Comparison of ENCODE assay signal across 8 cellular contexts in genomic region chr13:20118268-20119140, GRCh38. TPM values are rescaled to one million over a fixed set of nuclear protein-coding genes. Genes with fewer than 3 reads are reported as not detected.
DNase-seq lines count a peak whose midpoint lies in the region; ATAC-seq and TF ChIP-seq lines count a peak whose summit lies in the region.

No MANE protein-coding gene starts in this region.

- H3K4me1 ChIP-seq in A673 (ENCODE audit: insufficient read depth, low read length, poor library complexity, severe bottlenecking) = peaks cover 9% of the 10 kb centered on the region
- peaks cover 3% of the 10 kb centered on the region for H3K4me1 ChIP-seq in neuron (ENCODE audit: insufficient read depth, low read length)

- CTCF ChIA-PET in A673 (lab: Charles Lee) = no interaction called here

- H3K36me3 ChIP-seq in A673 (ENCODE audit: insufficient read depth, low read length, poor library complexity, severe bottlenecking) (no peaks in the 10 kb centered on the region), KOPT-K1 (ENCODE audit: insufficient read depth, low read length) (no peaks in the 10 kb centered on the region), neuron (ENCODE audit: insufficient read depth, low read length) (no peaks in the 10 kb centered on the region)

- no TSS peak for BruUV-seq in A673 (replicated peaks; lab: Mats Ljungman, UMichigan)

- H3K4me3 ChIP-seq in A673 (ENCODE audit: low read depth, low read length, poor library complexity, severe bottlenecking) (peak overlapping the region; percentile 50), fibroblast of the aortic adventitia (ENCODE audit: low read depth, low read length) (peak overlapping the region; percentile 56), neuron (ENCODE audit: low read length) (peak overlapping the region; percentile 25)

- H3K4me1 Mint-ChIP-seq in activated T-helper 1 cell treated with anti-CD3 and anti-CD28 coated beads, Interleukin-12 subunit alpha, Interleukin-12 subunit beta, Interleukin-2, Interleukin-4 antibody, amounts not matched to agents 30 ng/mL and 10 ng/mL and 1 ng/mL, durations not matched to agents 14 hours and 24 hours and 36 hours (ENCODE audit: low read depth) = peaks cover 19% of the 10 kb centered on the region

- no peak overlapping the region for H3K27ac Mint-ChIP-seq in activated T-helper 1 cell treated with anti-CD3 and anti-CD28 coated beads, Interleukin-12 subunit alpha, Interleukin-12 subunit beta, Interleukin-2, Interleukin-4 antibody, amounts not matched to agents 30 ng/mL and 10 ng/mL and 1 ng/mL, durations not matched to agents 14 hours and 24 hours and 36 hours

- POLR2A ChIA-PET in A673 (lab: Charles Lee; ENCODE audit: low non-redundant PET) = no interaction called here

- H3K4me3 Mint-ChIP-seq in activated T-helper 1 cell treated with anti-CD3 and anti-CD28 coated beads, Interleukin-12 subunit alpha, Interleukin-12 subunit beta, Interleukin-2, Interleukin-4 antibody, amounts not matched to agents 30 ng/mL and 10 ng/mL and 1 ng/mL, durations not matched to agents 14 hours and 24 hours and 36 hours = peak overlapping the region; percentile 74

- DNase-seq in A673 (ENCODE audit: low spot score) = peak; percentile 45
- no peak for DNase-seq in activated T-helper 1 cell treated with anti-CD3 and anti-CD28 coated beads, Interleukin-12 subunit alpha, Interleukin-12 subunit beta, Interleukin-2, Interleukin-4 antibody, amounts not matched to agents 30 ng/mL and 10 ng/mL and 1 ng/mL, durations not matched to agents 14 hours and 24 hours and 36 hours (ENCODE audit: low spot score)
- peak; percentile 39 for DNase-seq in fibroblast of the aortic adventitia (ENCODE audit: low read depth)

- H3K9me3 ChIP-seq in A673 (ENCODE audit: low read depth, low read length, poor library complexity, severe bottlenecking) (no peaks in the 10 kb centered on the region), KOPT-K1 (ENCODE audit: insufficient read depth, low read length, poor library complexity, severe bottlenecking) (no peaks in the 10 kb centered on the region), neuron (ENCODE audit: low read length) (no peaks in the 10 kb centered on the region)

- peaks cover 17% of the 10 kb centered on the region for H3K27me3 Mint-ChIP-seq in activated T-helper 1 cell treated with anti-CD3 and anti-CD28 coated beads, Interleukin-12 subunit alpha, Interleukin-12 subunit beta, Interleukin-2, Interleukin-4 antibody, amounts not matched to agents 30 ng/mL and 10 ng/mL and 1 ng/mL, durations not matched to agents 14 hours and 24 hours and 36 hours (ENCODE audit: insufficient read depth)

- intact Hi-C loops in A673 (cut with micrococcal nuclease; ENCODE audit: unreplicated experiment) = no loop called here
- intact Hi-C loops in activated T-helper 1 cell treated with anti-CD3 and anti-CD28 coated beads, Interleukin-12 subunit alpha, Interleukin-12 subunit beta, Interleukin-2, Interleukin-4 antibody, amounts not matched to agents 30 ng/mL and 10 ng/mL and 1 ng/mL, durations not matched to agents 14 hours and 24 hours and 36 hours (cut with micrococcal nuclease) = loop anchor here (1.0 kb wide), 1 partner anchor 9 kb away; no protein-coding TSS in a partner anchor

- H2AFZ ChIP-seq in neuron (ENCODE audit: low read depth, low read length) = peak overlapping the region; percentile 74

- H3K27me3 ChIP-seq in A673 (replicated peaks; ENCODE audit: insufficient read depth, low read depth, low read length, poor library complexity) = no peaks in the 10 kb centered on the region
- H3K27me3 ChIP-seq in neuron (ENCODE audit: insufficient read depth, low read length) = peaks cover 8% of the 10 kb centered on the region

- no peak for TF ChIP-seq CTCF in A673 (conservative IDR thresholded peaks at IDR 0.05; ENCODE audit: low read depth, low read length)
- TF ChIP-seq CTCF in fibroblast of the aortic adventitia (IDR thresholded peaks at IDR 0.05; ENCODE audit: insufficient read depth, low read length) = no peak

- H3K36me3 Mint-ChIP-seq in activated T-helper 1 cell treated with anti-CD3 and anti-CD28 coated beads, Interleukin-12 subunit alpha, Interleukin-12 subunit beta, Interleukin-2, Interleukin-4 antibody, amounts not matched to agents 30 ng/mL and 10 ng/mL and 1 ng/mL, durations not matched to agents 14 hours and 24 hours and 36 hours (ENCODE audit: low read depth) = no peaks in the 10 kb centered on the region

- peak overlapping the region; percentile 60 for H3K27ac ChIP-seq in A673 (ENCODE audit: low read depth, low read length, poor library complexity, severe bottlenecking)
- peak overlapping the region; percentile 62 for H3K27ac ChIP-seq in KOPT-K1 (ENCODE audit: low read depth, low read length, poor library complexity, severe bottlenecking)

- H3K9me3 Mint-ChIP-seq in activated T-helper 1 cell treated with anti-CD3 and anti-CD28 coated beads, Interleukin-12 subunit alpha, Interleukin-12 subunit beta, Interleukin-2, Interleukin-4 antibody, amounts not matched to agents 30 ng/mL and 10 ng/mL and 1 ng/mL, durations not matched to agents 14 hours and 24 hours and 36 hours = no peaks in the 10 kb centered on the region

- ATAC-seq in GM18511 (IDR thresholded peaks at IDR 0.05; ENCODE audit: unreplicated experiment) (peak; percentile 44), HG02938 (IDR thresholded peaks at IDR 0.05; ENCODE audit: unreplicated experiment) (no peak), GM21619 (IDR thresholded peaks at IDR 0.05; ENCODE audit: unreplicated experiment) (no peak)

RNA-seq across cellular contexts. Expression of gene GJA3, which starts 42.3 kb away (rescaled TPM):
- total RNA-seq in A673 (2021) = 0.43 and 0.48 TPM in 2 replicates
- not detected in 2 replicates for total RNA-seq in activated T-helper 1 cell treated with anti-CD3 and anti-CD28 coated beads, Interleukin-12 subunit alpha, Interleukin-12 subunit beta, Interleukin-2, Interleukin-4 antibody, amounts not matched to agents 30 ng/mL and 10 ng/mL and 1 ng/mL, durations not matched to agents 14 hours and 24 hours and 36 hours
- total RNA-seq in fibroblast of the aortic adventitia (ENCODE audit: low replicate concordance) = 0.82 and 0.90 TPM in 2 replicates
